In the genomic region with DNA sequence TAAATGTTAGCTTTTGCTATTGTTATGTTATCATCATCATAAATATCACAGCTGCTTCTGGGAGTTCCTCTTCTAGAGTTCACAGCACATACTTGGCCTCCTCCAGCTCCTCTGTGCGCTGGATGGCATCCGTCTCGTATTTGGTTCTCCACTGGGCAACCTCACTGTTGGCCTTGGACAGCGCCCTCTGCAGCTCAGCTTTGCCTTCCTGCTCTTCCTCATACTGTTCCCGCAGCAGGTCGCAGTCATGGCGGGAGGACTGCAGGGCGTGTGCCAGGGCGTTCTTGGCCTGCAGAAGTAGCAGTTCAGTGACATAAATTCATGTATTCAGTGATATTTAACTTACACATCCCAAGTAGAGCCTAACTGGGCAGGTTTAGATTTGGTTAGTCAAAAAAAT, we compare ENCODE assay signal across 1 cellular context.
TF ChIP-seq lines count a peak whose summit lies in the region.

No MANE protein-coding gene starts in this region.

TF ChIP-seq in H1, 55 proteins besides CTCF, POLR2A, EP300 and RAD21:
- 0 out of 2 replicates have a peak, but pooled peaks have one; percentile 62 for TF ChIP-seq YY1 (IDR thresholded peaks at IDR 0.05; ENCODE audit: low read depth, low read length)
- TF ChIP-seq, protein P1, sequence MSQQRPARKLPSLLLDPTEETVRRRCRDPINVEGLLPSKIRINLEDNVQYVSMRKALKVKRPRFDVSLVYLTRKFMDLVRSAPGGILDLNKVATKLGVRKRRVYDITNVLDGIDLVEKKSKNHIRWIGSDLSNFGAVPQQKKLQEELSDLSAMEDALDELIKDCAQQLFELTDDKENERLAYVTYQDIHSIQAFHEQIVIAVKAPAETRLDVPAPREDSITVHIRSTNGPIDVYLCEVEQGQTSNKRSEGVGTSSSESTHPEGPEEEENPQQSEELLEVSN (IDR thresholded peaks at IDR 0.05) = 0 out of 2 replicates have a peak, but pooled peaks have one; percentile 18
- no peak for TF ChIP-seq RFX5 (IDR thresholded peaks at IDR 0.05; ENCODE audit: borderline replicate concordance, low read depth, low read length)
- no peak for TF ChIP-seq CREB1 (IDR thresholded peaks at IDR 0.05)
- TF ChIP-seq, protein P2, sequence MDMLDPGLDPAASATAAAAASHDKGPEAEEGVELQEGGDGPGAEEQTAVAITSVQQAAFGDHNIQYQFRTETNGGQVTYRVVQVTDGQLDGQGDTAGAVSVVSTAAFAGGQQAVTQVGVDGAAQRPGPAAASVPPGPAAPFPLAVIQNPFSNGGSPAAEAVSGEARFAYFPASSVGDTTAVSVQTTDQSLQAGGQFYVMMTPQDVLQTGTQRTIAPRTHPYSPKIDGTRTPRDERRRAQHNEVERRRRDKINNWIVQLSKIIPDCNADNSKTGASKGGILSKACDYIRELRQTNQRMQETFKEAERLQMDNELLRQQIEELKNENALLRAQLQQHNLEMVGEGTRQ (IDR thresholded peaks at IDR 0.05; ENCODE audit: low read length) = no peak
- no peak for TF ChIP-seq SP4 (IDR thresholded peaks at IDR 0.05; ENCODE audit: low read length)
- no peak for TF ChIP-seq BACH1 (IDR thresholded peaks at IDR 0.05; ENCODE audit: low read length)
